In genomic region chr15:33067456-33067855, GRCh38 we compare ENCODE assay signal across 8 cellular contexts.
DNase-seq lines count a peak whose midpoint lies in the region; ATAC-seq and TF ChIP-seq lines count a peak whose summit lies in the region.

No MANE protein-coding gene starts in this region.

- no peaks in the 10 kb centered on the region for H3K27me3 ChIP-seq in PC-3 (ENCODE audit: low read length)
- no peaks in the 10 kb centered on the region for H3K27me3 ChIP-seq in rectal smooth muscle tissue (ENCODE audit: control insufficient read depth, insufficient read depth, low read length)

- H4K20me1 ChIP-seq in PC-3 (ENCODE audit: low read length), result no peaks in the 10 kb centered on the region

- no peak for TF ChIP-seq CTCF in PC-3 (conservative IDR thresholded peaks at IDR 0.05; ENCODE audit: low read depth, low read length)

- POLR2A ChIA-PET in PC-3 (lab: Charles Lee; ENCODE audit: unreplicated experiment), result no interaction called here

- DNase-seq in Daoy (ENCODE audit: low read depth) (peak; percentile 76), PC-3 (peak; percentile 69), fibroblast of gingiva (ENCODE audit: low read depth) (peak; percentile 57), hypothalamus (lab: John Stamatoyannopoulos, UW) (no peak), posterior cingulate gyrus (no peak), NCI-H345 (lab: John Stamatoyannopoulos, UW) (no peak)

- H3K27ac ChIP-seq in PC-3 (ENCODE audit: low read length) (peak overlapping the region; percentile 95), rectal smooth muscle tissue (ENCODE audit: low read depth, low read length) (no peak overlapping the region)

- H3K9ac ChIP-seq in PC-3 (ENCODE audit: low read length), result peak overlapping the region; percentile 68
- peak overlapping the region; percentile 18 for H3K9ac ChIP-seq in rectal smooth muscle tissue (ENCODE audit: low read length)

- H3K4me3 ChIP-seq in PC-3 (ENCODE audit: low read length) (peak overlapping the region; percentile 43), rectal smooth muscle tissue (ENCODE audit: low read length) (peak overlapping the region; percentile 55)

- H3K4me2 ChIP-seq in PC-3 (ENCODE audit: low read length), result peak overlapping the region; percentile 76

- H3F3A ChIP-seq in PC-3 (ENCODE audit: low read length, unreplicated experiment), result no peaks in the 10 kb centered on the region

- no peaks in the 10 kb centered on the region for H3K9me2 ChIP-seq in PC-3 (replicated peaks; ENCODE audit: low read length)

- H3K36me3 ChIP-seq in PC-3 (ENCODE audit: low read depth, low read length) (no peaks in the 10 kb centered on the region), rectal smooth muscle tissue (ENCODE audit: control insufficient read depth, insufficient read depth, low read length) (no peaks in the 10 kb centered on the region)

- H3K79me2 ChIP-seq in PC-3 (ENCODE audit: low read length), result peaks cover 8% of the 10 kb centered on the region; the same call in 1 of the 2 replicates

- no peak for ATAC-seq in PC-3
- no peak for ATAC-seq in HG02623 (IDR thresholded peaks at IDR 0.05; ENCODE audit: unreplicated experiment)

- no peaks in the 10 kb centered on the region for H3K9me3 ChIP-seq in PC-3 (ENCODE audit: low read length)

- CTCF ChIA-PET in PC-3 (lab: Charles Lee), result interaction anchor here (0.7 to 1.4 kb wide), 2 partner anchors 11 to 46 kb away, joined by 3 to 4 read pairs; no protein-coding TSS in a partner anchor

- peaks cover 48% of the 10 kb centered on the region for H3K4me1 ChIP-seq in PC-3 (ENCODE audit: insufficient read depth, low read length)
- no peaks in the 10 kb centered on the region for H3K4me1 ChIP-seq in rectal smooth muscle tissue (ENCODE audit: control insufficient read depth, insufficient read depth, low read length)

- intact Hi-C loops in PC-3 (cut with micrococcal nuclease) (no loop called here), posterior cingulate gyrus (cut with DNase I) (loop anchor here (5.0 kb wide), 1 partner anchor 35 kb away; no protein-coding TSS in a partner anchor)

- BruUV-seq in PC-3 (replicated peaks; lab: Mats Ljungman, UMichigan), result no TSS peak

- peak overlapping the region; percentile 83 for H2AFZ ChIP-seq in PC-3 (ENCODE audit: low read length)

Comparison
In these comparisons a context has a peak if more than half of its experiments do, and no peak if none do; other contexts are left out.
1. DNase-seq: peak in Daoy (single experiment), PC-3 (single experiment) and fibroblast of gingiva (single experiment); none in hypothalamus (0 of 51), posterior cingulate gyrus (0 of 10) and NCI-H345 (single experiment).